1 cellular context compared by ENCODE assay signal in the genomic region with DNA sequence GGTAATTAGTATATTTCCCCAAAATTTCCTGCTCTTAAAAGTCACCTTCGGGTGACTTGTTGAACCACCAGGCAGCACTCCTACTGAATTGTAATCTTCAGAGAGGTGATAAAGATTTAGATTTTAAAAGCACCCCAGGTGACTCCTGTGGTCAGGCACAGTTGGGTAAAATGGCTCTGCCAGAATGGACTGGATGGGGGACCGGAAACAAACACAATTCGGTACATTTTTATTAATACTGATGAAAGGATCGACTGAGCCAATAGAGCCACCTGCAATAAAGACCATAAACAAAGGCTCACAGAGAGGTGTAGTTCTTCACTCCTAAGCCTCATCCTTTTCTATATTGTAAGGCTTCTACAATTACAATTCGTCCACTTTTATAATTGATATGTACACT.
TF ChIP-seq lines count a peak whose summit lies in the region.

No MANE protein-coding gene starts in this region.

TF ChIP-seq in HCT116, 20 proteins besides CTCF, POLR2A, EP300 and RAD21:
- TF ChIP-seq, protein P1, sequence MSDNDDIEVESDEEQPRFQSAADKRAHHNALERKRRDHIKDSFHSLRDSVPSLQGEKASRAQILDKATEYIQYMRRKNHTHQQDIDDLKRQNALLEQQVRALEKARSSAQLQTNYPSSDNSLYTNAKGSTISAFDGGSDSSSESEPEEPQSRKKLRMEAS (IDR thresholded peaks at IDR 0.05) = no peak
- no peak for TF ChIP-seq SP1 (IDR thresholded peaks at IDR 0.05; ENCODE audit: low read depth)
TF ChIP-seq in HCT116: peak in this region for 0.
